8 cellular contexts compared by ENCODE assay signal in genomic region chr22:29031236-29031982, GRCh38. TPM values are rescaled to one million over a fixed set of nuclear protein-coding genes. Genes with fewer than 3 reads are reported as not detected.
DNase-seq lines count a peak whose midpoint lies in the region; ATAC-seq and TF ChIP-seq lines count a peak whose summit lies in the region.

No MANE protein-coding gene starts in this region.

- H3K9me3 ChIP-seq in ovary, result no peaks in the 10 kb centered on the region

- TF ChIP-seq EP300 in ovary (IDR thresholded peaks at IDR 0.05), result no peak

- DNase-seq in H7 (peak; percentile 78), foreskin melanocyte (peak; percentile 67), ovary (peak; percentile 59 to 79 (median 67))
- DNase-seq in activated effector memory CD4-positive, alpha-beta T cell treated with anti-CD3 and anti-CD28 coated beads, Interleukin-2, amount 50 U/mL, for 16 hours, result no peak
- no peak for DNase-seq in stimulated activated CD4-positive, alpha-beta T cell treated with anti-CD3 and anti-CD28 coated beads, Interleukin-4, amount 100 ng/mL, for 24 hours

- WGBS in ovary, 3 donors, result 32 to 46% (median 34%) methylated on average over 17 of the region's 17 CpGs

- intact Hi-C loops in ovary (cut with DNase I), result no loop called here

- ATAC-seq in HG03432 (IDR thresholded peaks at IDR 0.05; ENCODE audit: unreplicated experiment), result no peak
- ATAC-seq in GM19467 (IDR thresholded peaks at IDR 0.05; ENCODE audit: unreplicated experiment), result no peak

- peaks cover 14% of the 10 kb centered on the region for H3K4me1 ChIP-seq in ovary (ENCODE audit: insufficient read depth)

- H3K4me3 ChIP-seq in H7 (ENCODE audit: insufficient read depth, low read depth, low read length) (peak overlapping the region; percentile 39; the same call in 1 of the 2 replicates), WI38 (ENCODE audit: low read depth, low read length) (peak overlapping the region; percentile 51), ovary (peak overlapping the region; percentile 40)

- no peaks in the 10 kb centered on the region; the same call in 1 of the 2 replicates for H3K36me3 ChIP-seq in H7 (replicated peaks; ENCODE audit: control insufficient read depth, insufficient read depth, low read length)
- no peaks in the 10 kb centered on the region for H3K36me3 ChIP-seq in ovary

- TF ChIP-seq CTCF in WI38 (IDR thresholded peaks at IDR 0.05; ENCODE audit: low read depth, low read length), result no peak
- TF ChIP-seq CTCF in ovary (IDR thresholded peaks at IDR 0.05), result no peak

- no peak for TF ChIP-seq POLR2A in ovary (IDR thresholded peaks at IDR 0.05)

- H3K27me3 ChIP-seq in H7 (ENCODE audit: control insufficient read depth, insufficient read depth, low read length), result no peaks in the 10 kb centered on the region
- no peaks in the 10 kb centered on the region for H3K27me3 ChIP-seq in ovary

- H3K27ac ChIP-seq in ovary, result peak overlapping the region; percentile 63 to 70

RNA-seq across cellular contexts. Expression of gene C22orf31, which starts 30.2 kb away (rescaled TPM):
- total RNA-seq in H7 (2014; rRNA removed; shearing (Covaris generic)), result not detected in 2 replicates
- total RNA-seq in ovary, result under 1 TPM in 5 of 7 donors, not detected in 2; 0.32 to 0.92 (median 0.35) TPM
- under 1 TPM; 0.20 to 0.73 TPM for polyA plus RNA-seq in ovary

RNA-seq across cellular contexts. Expression of gene KREMEN1, which starts 41.4 kb away (rescaled TPM):
- total RNA-seq in H7 (2014; rRNA removed; shearing (Covaris generic)), result 1.8 and 2.4 TPM in 2 replicates
- 10 to 100 TPM; 20.5 to 49.5 (median 40.1) TPM for total RNA-seq in ovary
- 10 to 100 TPM; 15.4 to 32.6 TPM for polyA plus RNA-seq in ovary

Comparison
In these comparisons a context has a peak if more than half of its experiments do, and no peak if none do; other contexts are left out.
1. DNase-seq: peak in H7 (single experiment), foreskin melanocyte (single experiment) and ovary (5 of 5); none in activated effector memory CD4-positive, alpha-beta T cell treated with anti-CD3 and anti-CD28 coated beads, Interleukin-2, amount 50 U/mL, for 16 hours (single experiment) and stimulated activated CD4-positive, alpha-beta T cell treated with anti-CD3 and anti-CD28 coated beads, Interleukin-4, amount 100 ng/mL, for 24 hours (single experiment).
2. Peak in every context shown above with its lines, with median percentiles within 50 percentile points of each other: H3K4me3 ChIP-seq.